In the genomic region with DNA sequence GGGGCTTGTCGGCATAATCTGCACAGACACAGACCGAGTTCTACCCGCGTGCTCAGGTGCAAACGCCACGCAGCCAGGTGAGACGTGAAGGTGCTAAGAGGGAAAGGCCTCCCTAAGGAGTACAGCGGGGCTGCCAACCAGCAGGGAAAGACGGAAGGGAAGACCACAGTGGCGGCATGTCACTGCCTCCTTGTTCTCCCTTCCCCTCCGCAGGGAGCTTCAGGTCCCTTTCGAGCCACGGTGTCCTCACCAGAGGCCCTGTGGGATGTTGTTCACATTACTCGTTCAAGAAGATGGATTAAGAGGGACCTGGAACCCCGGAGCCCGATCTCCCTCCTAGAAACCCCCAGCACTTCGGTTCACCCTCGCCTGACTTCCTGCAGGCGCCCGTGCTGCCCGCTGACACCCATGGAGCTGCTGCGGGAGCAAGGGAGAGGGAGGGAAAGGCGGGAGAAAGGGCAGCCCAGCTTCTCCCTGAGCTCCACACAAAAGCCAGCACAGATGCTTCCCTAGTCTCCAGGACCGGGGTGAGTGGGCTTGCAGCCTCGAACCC, we compare ENCODE assay signal across 8 cellular contexts. TPM values are rescaled to one million over a fixed set of nuclear protein-coding genes. Genes with fewer than 3 reads are reported as not detected.
DNase-seq lines count a peak whose midpoint lies in the region; ATAC-seq and TF ChIP-seq lines count a peak whose summit lies in the region.

No MANE protein-coding gene starts in this region.

- H3K4me1 Mint-ChIP-seq in activated CD4-positive, alpha-beta T cell treated with anti-CD3 and anti-CD28 coated beads for 36 hours: peaks cover 36% of the 10 kb centered on the region

- H3K4me3 ChIP-seq in WERI-Rb-1 (ENCODE audit: low read depth, low read length) (peak overlapping the region; percentile 76), fibroblast of villous mesenchyme (ENCODE audit: low read depth, low read length) (peak overlapping the region; percentile 90), osteoblast (ENCODE audit: insufficient read depth, low read length) (peak overlapping the region; percentile 88)

- no peak for ATAC-seq in activated CD4-positive, alpha-beta T cell treated with anti-CD3 and anti-CD28 coated beads for 36 hours
- ATAC-seq in HG03432 (IDR thresholded peaks at IDR 0.05; ENCODE audit: unreplicated experiment): peak; percentile 11

- peak overlapping the region; percentile 90 for H3K4me3 Mint-ChIP-seq in activated CD4-positive, alpha-beta T cell treated with anti-CD3 and anti-CD28 coated beads for 36 hours

- peak overlapping the region; percentile 97 for H3K4me2 ChIP-seq in osteoblast (ENCODE audit: insufficient read depth, low read length)

- peak; percentile 35 for DNase-seq in activated CD4-positive, alpha-beta T cell treated with anti-CD3 and anti-CD28 coated beads for 36 hours
- DNase-seq in activated CD4-positive, alpha-beta T cell treated with anti-CD3 and anti-CD28 coated beads for 1 hour: no peak
- DNase-seq in WERI-Rb-1 (no peak), fibroblast of villous mesenchyme (ENCODE audit: low read depth) (peak; percentile 31), osteoblast (ENCODE audit: insufficient read length, low spot score, missing footprints) (peak; percentile 96), hippocampal formation (lab: John Stamatoyannopoulos, UW) (no peak), NCI-H128 (lab: John Stamatoyannopoulos, UW; ENCODE audit: unreplicated experiment) (no peak)

- H3K27ac ChIP-seq in WERI-Rb-1: peak overlapping the region; percentile 94
- peak overlapping the region; percentile 92 for H3K27ac ChIP-seq in osteoblast (ENCODE audit: low read depth, low read length)

- H3K9me3 Mint-ChIP-seq in activated CD4-positive, alpha-beta T cell treated with anti-CD3 and anti-CD28 coated beads for 36 hours (ENCODE audit: low read depth): no peaks in the 10 kb centered on the region

- H3K9me3 ChIP-seq in WERI-Rb-1 (ENCODE audit: severe bottlenecking) (no peaks in the 10 kb centered on the region), osteoblast (ENCODE audit: low read depth, low read length) (no peaks in the 10 kb centered on the region)

- H3K4me1 ChIP-seq in osteoblast (ENCODE audit: insufficient read depth, low read length): peaks cover 26% of the 10 kb centered on the region

- no peaks in the 10 kb centered on the region for H3K27me3 Mint-ChIP-seq in activated CD4-positive, alpha-beta T cell treated with anti-CD3 and anti-CD28 coated beads for 36 hours

- intact Hi-C loops in activated CD4-positive, alpha-beta T cell treated with anti-CD3 and anti-CD28 coated beads for 36 hours (cut with DNase I, micrococcal nuclease): loop anchor here in 1 of 2 experiments (1.0 to 10.0 kb wide), 12 partner anchors 20 to 907 kb away; a partner anchor contains a TSS

- peaks cover 75% of the 10 kb centered on the region for H3K36me3 Mint-ChIP-seq in activated CD4-positive, alpha-beta T cell treated with anti-CD3 and anti-CD28 coated beads for 36 hours (ENCODE audit: low read depth)

- POLR2A ChIA-PET in activated CD4-positive, alpha-beta T cell treated with anti-CD3 and anti-CD28 coated beads for 36 hours (lab: Charles Lee): no interaction called here

- H2AFZ ChIP-seq in osteoblast (ENCODE audit: low read length): peak overlapping the region; percentile 76

- H3K27me3 ChIP-seq in WERI-Rb-1 (ENCODE audit: insufficient read depth, low read depth, severe bottlenecking): no peaks in the 10 kb centered on the region
- no peaks in the 10 kb centered on the region for H3K27me3 ChIP-seq in osteoblast (ENCODE audit: insufficient read depth, low read length)

- CTCF ChIA-PET in activated CD4-positive, alpha-beta T cell treated with anti-CD3 and anti-CD28 coated beads for 36 hours (lab: Charles Lee): interaction anchor here (1.1 kb wide), 2 partner anchors 9 to 12 kb away, joined by 3 to 4 read pairs; no protein-coding TSS in a partner anchor

- H3K36me3 ChIP-seq in WERI-Rb-1 (peaks cover 85% of the 10 kb centered on the region), osteoblast (ENCODE audit: insufficient read depth, low read length) (peaks cover 42% of the 10 kb centered on the region)

- peaks cover 12% of the 10 kb centered on the region for H4K20me1 ChIP-seq in osteoblast (ENCODE audit: insufficient read depth, low read length)

- peaks cover 66% of the 10 kb centered on the region for H3K79me2 ChIP-seq in osteoblast (ENCODE audit: insufficient read depth, low read length)

- no peak for TF ChIP-seq CTCF in WERI-Rb-1 (IDR thresholded peaks at IDR 0.05; ENCODE audit: low read depth, low read length)
- no peak for TF ChIP-seq CTCF in fibroblast of villous mesenchyme (IDR thresholded peaks at IDR 0.05; ENCODE audit: insufficient read depth, low read depth, low read length)
- TF ChIP-seq CTCF in osteoblast (IDR thresholded peaks at IDR 0.05; ENCODE audit: extremely low read depth, low read depth, low read length): no peak

- peak overlapping the region; percentile 85 for H3K27ac Mint-ChIP-seq in activated CD4-positive, alpha-beta T cell treated with anti-CD3 and anti-CD28 coated beads for 36 hours

RNA-seq across cellular contexts. Expression of a gene that starts 0.7 kb away (rescaled TPM):
- total RNA-seq in activated CD4-positive, alpha-beta T cell treated with anti-CD3 and anti-CD28 coated beads for 36 hours: 10 to 100 TPM; 46.7 to 49.7 TPM
- total RNA-seq in fibroblast of villous mesenchyme: 35.0 and 35.4 TPM in 2 replicates
- total RNA-seq in osteoblast: 29.8 and 35.8 TPM in 2 replicates

RNA-seq across cellular contexts. Expression of a gene that starts 0.8 kb away (rescaled TPM):
- 10 to 100 TPM; 34.4 to 34.7 TPM for total RNA-seq in activated CD4-positive, alpha-beta T cell treated with anti-CD3 and anti-CD28 coated beads for 36 hours
- total RNA-seq in fibroblast of villous mesenchyme (16.8 and 29.8 TPM in 2 replicates), osteoblast (3.8 and 4.0 TPM in 2 replicates)

RNA-seq across cellular contexts. Expression of a gene that starts 41.1 kb away (rescaled TPM):
- 1 to 10 TPM; 6.4 to 8.5 TPM for total RNA-seq in activated CD4-positive, alpha-beta T cell treated with anti-CD3 and anti-CD28 coated beads for 36 hours
- total RNA-seq in fibroblast of villous mesenchyme: 0.64 and 0.86 TPM in 2 replicates
- 1.2 and 1.8 TPM in 2 replicates for total RNA-seq in osteoblast

Comparison
In these comparisons a context has a peak if more than half of its experiments do, and no peak if none do; other contexts are left out.
1. DNase-seq: peak in activated CD4-positive, alpha-beta T cell treated with anti-CD3 and anti-CD28 coated beads for 36 hours (single experiment), fibroblast of villous mesenchyme (single experiment) and osteoblast (single experiment); none in activated CD4-positive, alpha-beta T cell treated with anti-CD3 and anti-CD28 coated beads for 1 hour (single experiment), WERI-Rb-1 (single experiment), hippocampal formation (0 of 2) and NCI-H128 (single experiment).
2. Peak in every context shown above with its lines, with median percentiles within 50 percentile points of each other: H3K4me3 ChIP-seq.